8 cellular contexts compared by ENCODE assay signal in the genomic region with DNA sequence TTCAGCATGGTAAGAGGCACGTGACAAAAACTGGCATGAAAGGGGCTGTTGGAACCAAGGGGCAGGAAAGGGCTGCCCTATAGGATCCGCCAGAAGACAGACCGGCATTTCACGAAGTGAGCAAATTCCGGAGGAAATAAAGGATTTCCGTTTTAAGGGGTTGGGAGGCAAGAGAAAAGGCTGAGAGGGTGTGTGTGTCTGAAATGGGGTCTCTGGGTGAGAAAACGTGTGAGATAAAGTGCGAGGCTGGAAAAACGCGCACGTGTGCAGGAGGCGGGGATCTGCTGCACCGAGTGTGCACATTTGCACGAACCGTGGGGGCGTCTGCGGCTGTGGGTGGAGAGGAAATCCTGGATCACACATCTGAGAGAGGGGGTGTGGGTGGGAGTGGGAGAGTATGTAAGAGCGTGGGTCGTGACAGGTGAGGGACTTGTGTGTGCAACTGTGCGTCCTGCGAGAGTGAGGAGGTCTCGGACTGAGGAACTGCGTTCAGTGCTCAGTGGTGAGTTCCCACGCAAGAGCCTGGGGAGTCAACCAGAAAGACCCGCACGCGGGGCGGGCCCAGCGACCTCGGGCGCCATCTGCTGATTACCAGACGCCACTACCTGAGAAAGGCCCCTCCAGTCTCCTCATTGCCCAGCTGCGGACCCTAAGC. TPM values are rescaled to one million over a fixed set of nuclear protein-coding genes. Genes with fewer than 3 reads are reported as not detected.
A peak's percentile ranks its signal among the peaks of the same experiment; 100 is the strongest.
DNase-seq lines count a peak whose midpoint lies in the region; ATAC-seq and TF ChIP-seq lines count a peak whose summit lies in the region.

No MANE protein-coding gene starts in this region.

- H3K27me3 Mint-ChIP-seq in T-helper 17 cell: no peaks in the 10 kb centered on the region

- TF ChIP-seq CTCF in AG10803 (conservative IDR thresholded peaks at IDR 0.05; ENCODE audit: low read length): peak; percentile 81
- TF ChIP-seq CTCF in right atrium auricular region (IDR thresholded peaks at IDR 0.05): peak; percentile 82 to 87

- peaks cover 23% of the 10 kb centered on the region for H3K4me1 Mint-ChIP-seq in T-helper 17 cell

- ATAC-seq in GM21576 (IDR thresholded peaks at IDR 0.05; ENCODE audit: unreplicated experiment) (peak; percentile 89), T-helper 17 cell (peak; percentile 81)

- H3K9me3 ChIP-seq in T-helper 17 cell (ENCODE audit: control insufficient read depth, low read length, poor library complexity, severe bottlenecking) (no peaks in the 10 kb centered on the region), right atrium auricular region (peaks cover 0 to 10% of the 10 kb centered on the region in 2 donors)

- peak overlapping the region; percentile 88 for H3K4me3 Mint-ChIP-seq in T-helper 17 cell

- peak; percentile 42 for DNase-seq in AG10803 (ENCODE audit: low read depth)
- DNase-seq in NCI-H1105 treated with DMSO at 0.1 percent for 48 hours (lab: John Stamatoyannopoulos, UW): peak; percentile 77
- peak; percentile 63 to 68 (median 65) for DNase-seq in T-helper 17 cell
- peak; percentile 50 for DNase-seq in amniotic stem cell (lab: John Stamatoyannopoulos, UW)
- peak; percentile 78 for DNase-seq in right atrium auricular region (ENCODE audit: low spot score)
- peak; percentile 74 for DNase-seq in pulmonary artery endothelial cell (ENCODE audit: low read depth, low spot score)
- DNase-seq in ureter (ENCODE audit: low spot score): peak; percentile 70

- H3K27ac ChIP-seq in right atrium auricular region: no peak overlapping the region

- H3K36me3 Mint-ChIP-seq in T-helper 17 cell (ENCODE audit: low read depth): no peaks in the 10 kb centered on the region

- H3K4me1 ChIP-seq in right atrium auricular region: peaks cover 0 to 12% of the 10 kb centered on the region in 2 donors

- no peaks in the 10 kb centered on the region for H3K27me3 ChIP-seq in right atrium auricular region

- H3K27ac Mint-ChIP-seq in T-helper 17 cell: peak overlapping the region; percentile 79

- H3K4me3 ChIP-seq in AG10803 (ENCODE audit: low read length): peak overlapping the region; percentile 58
- peak overlapping the region in 1 of 2 donors; percentile 31 for H3K4me3 ChIP-seq in right atrium auricular region

- no peaks in the 10 kb centered on the region for H3K36me3 ChIP-seq in right atrium auricular region

RNA-seq across cellular contexts. Expression of a gene that starts 37.0 kb away (rescaled TPM):
- 10 to 100 TPM in 1 of 2 donors, 1 to 10 TPM in 1; 6.3 to 10.4 TPM for total RNA-seq in T-helper 17 cell
- 1 to 10 TPM; 1.3 to 1.9 TPM for total RNA-seq in right atrium auricular region
- 1.7 and 7.6 TPM in 2 replicates for total RNA-seq in pulmonary artery endothelial cell
- total RNA-seq in ureter: 1.8 TPM

RNA-seq across cellular contexts. Expression of a gene that starts 56.6 kb away (rescaled TPM):
- total RNA-seq in T-helper 17 cell: 10 to 100 TPM; 18.8 to 30.3 TPM
- total RNA-seq in right atrium auricular region: under 1 TPM in 1 of 2 donors, not detected in 1; 0.70 TPM
- total RNA-seq in pulmonary artery endothelial cell: 0.40 and 0.46 TPM in 2 replicates
- 1.1 TPM for total RNA-seq in ureter
